Comparison of ENCODE assay signal across 15 cellular contexts in genomic region chr21:43936186-43936967, GRCh38.
A peak's percentile ranks its signal among the peaks of the same experiment; 100 is the strongest.
DNase-seq lines count a peak whose midpoint lies in the region; ATAC-seq and TF ChIP-seq lines count a peak whose summit lies in the region.
"Had no signal": no experiment of that assay in that cellular context is flagged by ENCODE, and none has a peak within 500 bp of the region (broad histone marks: within the 10 kb centered on the region; RNA-seq: fewer than 3 reads in every experiment).

No MANE protein-coding gene starts in this region.

- intact Hi-C loops in gastrocnemius medialis (cut with DNase I; ENCODE audit: low total_unique reads), result no loop called here

- in situ Hi-C loops in G401 (cut with HindIII; ENCODE audit: low sequenced_read_pairs) (no loop called here), gastrocnemius medialis (cut with MboI; ENCODE audit: low sequenced_read_pairs in 4 of 4) (loop anchor here in 1 of 4 donors (25.0 kb wide), 1 partner anchor 99 kb away; no protein-coding TSS in a partner anchor)

- peaks cover 16% of the 10 kb centered on the region for H3K27me3 Mint-ChIP-seq in glutamatergic neuron (ENCODE audit: unreplicated experiment)
- no peaks in the 10 kb centered on the region for H3K27me3 Mint-ChIP-seq in nephron progenitor cell (ENCODE audit: low read depth, poor library complexity)

- no peaks in the 10 kb centered on the region for H3K36me3 ChIP-seq in gastrocnemius medialis
- H3K36me3 ChIP-seq: BE2C, neural progenitor cell had no signal

- no peaks in the 10 kb centered on the region for H3K36me3 Mint-ChIP-seq in glutamatergic neuron (ENCODE audit: unreplicated experiment)
- H3K36me3 Mint-ChIP-seq in nephron progenitor cell (ENCODE audit: low read depth), result no peaks in the 10 kb centered on the region
- H3K36me3 Mint-ChIP-seq: neural progenitor cell had no signal

- no peaks in the 10 kb centered on the region for H3K9me3 ChIP-seq in gastrocnemius medialis
- H3K9me3 ChIP-seq: BE2C had no signal

- peak; percentile 62 for DNase-seq in G401 (ENCODE audit: low spot score)
- DNase-seq in glutamatergic neuron, result peak; percentile 9
- no peak for DNase-seq in gastrocnemius medialis
- DNase-seq in nephron progenitor cell, result no peak
- DNase-seq in left lobe of liver (ENCODE audit: low spot score), result no peak
- no peak for DNase-seq in NCI-H69 (lab: John Stamatoyannopoulos, UW)
- DNase-seq: BE2C; left colon; NCI-H1105 treated with DMSO at 0.1 percent for 48 hours; PC-9; stimulated activated CD4-positive, alpha-beta T cell treated with anti-CD3 and anti-CD28 coated beads, Interleukin-12 subunit alpha, Interleukin-12 subunit beta, amount 100 ng/mL, for 4 hours had no signal

- peaks cover 40 to 70% of the 10 kb centered on the region in 2 donors for H3K4me1 ChIP-seq in gastrocnemius medialis
- H3K4me1 ChIP-seq: BE2C had no signal

- TF ChIP-seq CTCF in VCaP (conservative IDR thresholded peaks at IDR 0.05) (no peak), glutamatergic neuron (IDR thresholded peaks at IDR 0.05; ENCODE audit: partially characterized antibody, unreplicated experiment) (no peak), gastrocnemius medialis (IDR thresholded peaks at IDR 0.05 in 4 of 5, conservative IDR thresholded peaks at IDR 0.05 in 1 of 5) (no peak), nephron progenitor cell (IDR thresholded peaks at IDR 0.05) (no peak)

- ATAC-seq in gastrocnemius medialis (peak; percentile 45 to 51), GM18502 (IDR thresholded peaks at IDR 0.05; ENCODE audit: poor library complexity, unreplicated experiment) (no peak), left lobe of liver (no peak)
- ATAC-seq: activated CD4-positive, CD25-positive, alpha-beta regulatory T cell treated with anti-CD3 and anti-CD28 coated beads, Interleukin-2, amount 50 U/mL, for 24 hours; left colon had no signal

- H3K27ac Mint-ChIP-seq in glutamatergic neuron (ENCODE audit: unreplicated experiment) (peak overlapping the region; percentile 33), nephron progenitor cell (no peak overlapping the region)
- H3K27ac Mint-ChIP-seq: neural progenitor cell had no signal

- no peak for TF ChIP-seq POLR2A in gastrocnemius medialis (IDR thresholded peaks at IDR 0.05)

- peak overlapping the region; percentile 45 for H3K27ac ChIP-seq in VCaP
- peak overlapping the region; percentile 70 to 98 (median 90) for H3K27ac ChIP-seq in gastrocnemius medialis
- H3K27ac ChIP-seq: neural progenitor cell, PC-9 had no signal

- no peaks in the 10 kb centered on the region for H3K27me3 ChIP-seq in gastrocnemius medialis
- H3K27me3 ChIP-seq: BE2C, neural progenitor cell had no signal

- no peak overlapping the region for H3K4me3 Mint-ChIP-seq in glutamatergic neuron (ENCODE audit: unreplicated experiment)
- no peak overlapping the region for H3K4me3 Mint-ChIP-seq in nephron progenitor cell
- H3K4me3 Mint-ChIP-seq: neural progenitor cell had no signal

- H3K9me3 Mint-ChIP-seq in glutamatergic neuron (ENCODE audit: unreplicated experiment), result peaks cover 17% of the 10 kb centered on the region
- H3K9me3 Mint-ChIP-seq in nephron progenitor cell, result no peaks in the 10 kb centered on the region
- H3K9me3 Mint-ChIP-seq: neural progenitor cell had no signal

- H3K4me1 Mint-ChIP-seq in glutamatergic neuron (ENCODE audit: low read depth, unreplicated experiment) (peaks cover 20% of the 10 kb centered on the region), nephron progenitor cell (peaks cover 42% of the 10 kb centered on the region)

- H3K4me3 ChIP-seq in gastrocnemius medialis, result no peak overlapping the region
- H3K4me3 ChIP-seq: neural progenitor cell, PC-9 had no signal

Comparison
In these comparisons a context has a peak if more than half of its experiments do, and no peak if none do; other contexts are left out.
1. DNase-seq: peak in G401 (single experiment) and glutamatergic neuron (single experiment); none in gastrocnemius medialis (0 of 2), nephron progenitor cell (single experiment), left lobe of liver (single experiment) and NCI-H69 (single experiment).
2. ATAC-seq: peak in gastrocnemius medialis (2 of 2); none in GM18502 (single experiment) and left lobe of liver (single experiment).